1 cellular context compared by ENCODE assay signal in the genomic region with DNA sequence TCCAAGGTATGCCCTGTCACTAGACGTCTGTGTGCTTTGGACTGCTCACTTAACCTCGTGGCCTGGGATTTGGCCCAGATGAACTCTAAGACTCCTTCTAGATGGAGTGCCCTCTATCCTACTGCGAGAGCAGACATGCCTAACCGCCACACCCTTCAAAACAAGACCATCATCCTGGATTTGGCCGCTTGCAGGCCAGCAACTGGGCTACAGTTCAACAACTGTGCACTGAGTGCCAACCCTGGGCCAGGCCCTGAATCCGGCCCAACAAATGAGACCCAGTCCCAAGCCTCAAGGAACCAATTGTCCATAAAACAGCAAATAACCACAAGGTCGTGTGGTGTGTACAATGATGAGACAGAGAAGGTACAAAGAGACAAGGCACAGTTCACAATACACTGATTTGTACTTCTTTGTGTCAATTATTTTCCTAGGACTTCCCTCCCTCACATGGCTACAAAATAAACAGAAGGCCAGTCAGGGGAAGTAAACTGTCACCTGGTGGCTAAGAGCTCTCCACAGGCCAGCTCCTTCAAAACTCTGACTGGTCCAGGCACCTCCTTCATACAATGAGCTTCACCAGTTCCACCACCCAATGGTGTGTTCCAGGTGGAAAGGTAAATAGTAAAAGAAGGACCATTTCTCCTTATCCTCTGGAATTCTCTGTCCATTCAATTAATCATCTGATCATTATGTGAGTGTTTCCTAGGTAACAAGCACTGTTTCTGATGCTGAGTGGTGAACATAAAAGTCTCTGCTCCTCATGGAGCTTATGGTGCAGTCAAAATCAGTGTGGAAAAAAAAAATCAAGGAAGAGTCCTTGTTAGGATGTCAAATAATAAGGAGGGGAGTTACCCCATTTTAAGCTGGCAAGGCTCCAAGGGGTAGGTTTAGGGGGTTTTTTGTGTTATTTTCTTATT.
A peak's percentile ranks its signal among the peaks of the same experiment; 100 is the strongest.
TF ChIP-seq lines count a peak whose summit lies in the region.

No MANE protein-coding gene starts in this region.

TF ChIP-seq in HepG2, 621 proteins besides CTCF, POLR2A, EP300 and RAD21 (continued from another document and continues in another):
- TF ChIP-seq, protein P1, sequence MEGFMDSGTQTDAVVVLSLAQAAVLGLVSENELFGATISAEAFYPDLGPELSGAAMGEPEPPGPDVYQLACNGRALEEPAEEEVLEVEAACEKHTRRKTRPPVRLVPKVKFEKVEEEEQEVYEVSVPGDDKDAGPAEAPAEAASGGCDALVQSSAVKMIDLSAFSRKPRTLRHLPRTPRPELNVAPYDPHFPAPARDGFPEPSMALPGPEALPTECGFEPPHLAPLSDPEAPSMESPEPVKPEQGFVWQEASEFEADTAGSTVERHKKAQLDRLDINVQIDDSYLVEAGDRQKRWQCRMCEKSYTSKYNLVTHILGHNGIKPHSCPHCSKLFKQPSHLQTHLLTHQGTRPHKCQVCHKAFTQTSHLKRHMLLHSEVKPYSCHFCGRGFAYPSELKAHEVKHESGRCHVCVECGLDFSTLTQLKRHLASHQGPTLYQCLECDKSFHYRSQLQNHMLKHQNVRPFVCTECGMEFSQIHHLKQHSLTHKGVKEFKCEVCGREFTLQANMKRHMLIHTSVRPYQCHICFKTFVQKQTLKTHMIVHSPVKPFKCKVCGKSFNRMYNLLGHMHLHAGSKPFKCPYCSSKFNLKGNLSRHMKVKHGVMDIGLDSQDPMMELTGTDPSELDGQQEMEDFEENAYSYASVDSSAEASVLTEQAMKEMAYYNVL (CRISPR knock-in tag; IDR thresholded peaks at IDR 0.05; ENCODE audit: borderline replicate concordance), result no peak; the same call in 1 of the 2 replicates
- TF ChIP-seq EEA1 (CRISPR knock-in tag; IDR thresholded peaks at IDR 0.05; ENCODE audit: borderline replicate concordance) (no peak), NR2F1 (CRISPR knock-in tag; IDR thresholded peaks at IDR 0.05) (no peak), ZNF180 (CRISPR knock-in tag; IDR thresholded peaks at IDR 0.05; ENCODE audit: borderline replicate concordance, low read depth) (no peak), RBFOX2 (IDR thresholded peaks at IDR 0.05; ENCODE audit: low read depth, low read length) (no peak), ZBTB2 (CRISPR knock-in tag; IDR thresholded peaks at IDR 0.05; ENCODE audit: low read depth) (no peak), MAFG (CRISPR knock-in tag; IDR thresholded peaks at IDR 0.05) (no peak), ZBTB10 (CRISPR knock-in tag; IDR thresholded peaks at IDR 0.05; ENCODE audit: borderline replicate concordance) (no peak), ZMYM2 (CRISPR knock-in tag; IDR thresholded peaks at IDR 0.05) (no peak), FUBP1 (CRISPR knock-in tag; IDR thresholded peaks at IDR 0.05; ENCODE audit: borderline replicate concordance) (no peak), KLF6 (CRISPR knock-in tag; IDR thresholded peaks at IDR 0.05) (no peak), ZBED4 (CRISPR knock-in tag; IDR thresholded peaks at IDR 0.05; ENCODE audit: borderline replicate concordance) (peak; percentile 93), TOPORS (CRISPR knock-in tag; IDR thresholded peaks at IDR 0.05) (no peak), CEBPZ (IDR thresholded peaks at IDR 0.05; ENCODE audit: low read length) (no peak), SMARCE1 (IDR thresholded peaks at IDR 0.05; ENCODE audit: borderline replicate concordance) (no peak), ZKSCAN5 (CRISPR knock-in tag; IDR thresholded peaks at IDR 0.05) (no peak), PHF8 (CRISPR knock-in tag; IDR thresholded peaks at IDR 0.05) (no peak), STAG1 (CRISPR knock-in tag; IDR thresholded peaks at IDR 0.05) (no peak), KDM6A (CRISPR knock-in tag; IDR thresholded peaks at IDR 0.05; ENCODE audit: low read depth) (no peak), U2AF1 (optimal IDR thresholded peaks at IDR 0.05; ENCODE audit: low read depth, low read length) (no peak), ZNF546 (CRISPR knock-in tag; conservative IDR thresholded peaks at IDR 0.05) (no peak), IKZF1 (IDR thresholded peaks at IDR 0.05) (no peak), MIXL1 (CRISPR knock-in tag; IDR thresholded peaks at IDR 0.05) (peak; percentile 69; the same call in 1 of the 2 replicates), NCOA5 (CRISPR knock-in tag; IDR thresholded peaks at IDR 0.05) (no peak), ZBTB34 (CRISPR knock-in tag; IDR thresholded peaks at IDR 0.05) (no peak; the same call in 1 of the 2 replicates), MXI1 (IDR thresholded peaks at IDR 0.05; ENCODE audit: borderline replicate concordance, low read depth, low read length) (peak; percentile 58; the same call in 1 of the 3 replicates), HOXA5 (CRISPR knock-in tag; IDR thresholded peaks at IDR 0.05) (no peak), RARG (CRISPR knock-in tag; IDR thresholded peaks at IDR 0.05; ENCODE audit: low read depth) (no peak), DDIT3 (CRISPR knock-in tag; IDR thresholded peaks at IDR 0.05) (no peak), ZNF556 (CRISPR knock-in tag; IDR thresholded peaks at IDR 0.05; ENCODE audit: borderline replicate concordance) (no peak)
- TF ChIP-seq, protein P2, sequence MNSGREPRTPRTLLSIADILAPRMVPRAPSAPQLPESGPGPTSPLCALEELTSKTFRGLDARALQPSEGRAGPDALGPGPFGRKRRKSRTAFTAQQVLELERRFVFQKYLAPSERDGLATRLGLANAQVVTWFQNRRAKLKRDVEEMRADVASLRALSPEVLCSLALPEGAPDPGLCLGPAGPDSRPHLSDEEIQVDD (CRISPR knock-in tag; IDR thresholded peaks at IDR 0.05; ENCODE audit: borderline replicate concordance), result no peak
- TF ChIP-seq, protein P3, sequence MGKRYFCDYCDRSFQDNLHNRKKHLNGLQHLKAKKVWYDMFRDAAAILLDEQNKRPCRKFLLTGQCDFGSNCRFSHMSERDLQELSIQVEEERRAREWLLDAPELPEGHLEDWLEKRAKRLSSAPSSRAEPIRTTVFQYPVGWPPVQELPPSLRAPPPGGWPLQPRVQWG (CRISPR knock-in tag; IDR thresholded peaks at IDR 0.05; ENCODE audit: borderline replicate concordance, low read depth), result no peak
- TF ChIP-seq, protein P4, sequence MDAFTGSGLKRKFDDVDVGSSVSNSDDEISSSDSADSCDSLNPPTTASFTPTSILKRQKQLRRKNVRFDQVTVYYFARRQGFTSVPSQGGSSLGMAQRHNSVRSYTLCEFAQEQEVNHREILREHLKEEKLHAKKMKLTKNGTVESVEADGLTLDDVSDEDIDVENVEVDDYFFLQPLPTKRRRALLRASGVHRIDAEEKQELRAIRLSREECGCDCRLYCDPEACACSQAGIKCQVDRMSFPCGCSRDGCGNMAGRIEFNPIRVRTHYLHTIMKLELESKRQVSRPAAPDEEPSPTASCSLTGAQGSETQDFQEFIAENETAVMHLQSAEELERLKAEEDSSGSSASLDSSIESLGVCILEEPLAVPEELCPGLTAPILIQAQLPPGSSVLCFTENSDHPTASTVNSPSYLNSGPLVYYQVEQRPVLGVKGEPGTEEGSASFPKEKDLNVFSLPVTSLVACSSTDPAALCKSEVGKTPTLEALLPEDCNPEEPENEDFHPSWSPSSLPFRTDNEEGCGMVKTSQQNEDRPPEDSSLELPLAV (CRISPR knock-in tag; conservative IDR thresholded peaks at IDR 0.05; ENCODE audit: low read depth), result no peak
